8 cellular contexts compared by ENCODE assay signal in genomic region chr2:151591250-151591904, GRCh38.
DNase-seq lines count a peak whose midpoint lies in the region; ATAC-seq and TF ChIP-seq lines count a peak whose summit lies in the region.
"Not testable (repeated sequence)": the region's sequence is repeated elsewhere in the genome, so short reads cannot be mapped to it uniquely, and the experiment has no call there.

No MANE protein-coding gene starts in this region.

- not testable (repeated sequence) for H3K4me2 ChIP-seq in MM.1S (ENCODE audit: low read depth, low read length)

- H3K36me3 Mint-ChIP-seq in glutamatergic neuron (ENCODE audit: unreplicated experiment) = not testable (repeated sequence)

- H3K4me3 ChIP-seq in A673 (ENCODE audit: low read depth, low read length, poor library complexity, severe bottlenecking); MM.1S (ENCODE audit: low read length); astrocyte of the spinal cord (ENCODE audit: low read depth, low read length); mucosa of descending colon; gastrocnemius medialis: not testable (repeated sequence)

- not testable (repeated sequence) for H3K27ac ChIP-seq in A673 (ENCODE audit: low read depth, low read length, poor library complexity, severe bottlenecking); MM.1S (ENCODE audit: low read length)
- peak overlapping the region in 2 of 4 donors; percentile 7 to 52 for H3K27ac ChIP-seq in gastrocnemius medialis

- POLR2A ChIA-PET in A673 (lab: Charles Lee; ENCODE audit: low non-redundant PET) = not testable (repeated sequence)

- not testable (repeated sequence) for H3K4me1 Mint-ChIP-seq in glutamatergic neuron (ENCODE audit: low read depth, unreplicated experiment)

- H3K9me3 ChIP-seq in A673 (ENCODE audit: low read depth, low read length, poor library complexity, severe bottlenecking); MM.1S (replicated peaks; ENCODE audit: insufficient read depth, low read length); mucosa of descending colon; gastrocnemius medialis: not testable (repeated sequence)

- H3K4me3 Mint-ChIP-seq in glutamatergic neuron (ENCODE audit: unreplicated experiment) = not testable (repeated sequence)

- H3K27me3 ChIP-seq in A673 (replicated peaks; ENCODE audit: insufficient read depth, low read depth, low read length, poor library complexity); MM.1S (replicated peaks; ENCODE audit: insufficient read depth, low read length); gastrocnemius medialis: not testable (repeated sequence)

- not testable (repeated sequence) for H3K79me2 ChIP-seq in MM.1S (ENCODE audit: low read length)

- CTCF ChIA-PET in A673 (lab: Charles Lee) = not testable (repeated sequence)

- in situ Hi-C loops in astrocyte of the spinal cord (cut with HindIII; ENCODE audit: low sequenced_read_pairs); gastrocnemius medialis (cut with MboI; ENCODE audit: low sequenced_read_pairs in 4 of 4): not testable (repeated sequence)

- not testable (repeated sequence) for H3K9me3 Mint-ChIP-seq in glutamatergic neuron (ENCODE audit: unreplicated experiment)

- H4K20me1 ChIP-seq in MM.1S (ENCODE audit: insufficient read depth, low read length) = not testable (repeated sequence)

- BruUV-seq in A673 (replicated peaks; lab: Mats Ljungman, UMichigan) = not testable (repeated sequence)

- not testable (repeated sequence) for H2AFZ ChIP-seq in MM.1S (ENCODE audit: low read length)

- not testable (repeated sequence) for DNase-seq in A673 (ENCODE audit: low spot score); MM.1S; astrocyte of the spinal cord (ENCODE audit: low read depth, low spot score); glutamatergic neuron; mucosa of descending colon
- DNase-seq in gastrocnemius medialis = peak in 1 of 2 donors; percentile 80

- H3K9ac ChIP-seq in MM.1S (ENCODE audit: low read length) = not testable (repeated sequence)

- H3K27me3 Mint-ChIP-seq in glutamatergic neuron (ENCODE audit: unreplicated experiment) = not testable (repeated sequence)

- H3K4me1 ChIP-seq in A673 (ENCODE audit: insufficient read depth, low read length, poor library complexity, severe bottlenecking); MM.1S (ENCODE audit: low read length); mucosa of descending colon (ENCODE audit: low read depth); gastrocnemius medialis: not testable (repeated sequence)

- not testable (repeated sequence) for H3F3A ChIP-seq in MM.1S (ENCODE audit: insufficient read depth, low read length)

- intact Hi-C loops in A673 (cut with micrococcal nuclease; ENCODE audit: unreplicated experiment); mucosa of descending colon (cut with DNase I, micrococcal nuclease); gastrocnemius medialis (cut with DNase I; ENCODE audit: low total_unique reads): not testable (repeated sequence)

- not testable (repeated sequence) for TF ChIP-seq POLR2A in gastrocnemius medialis (IDR thresholded peaks at IDR 0.05)

- H3K36me3 ChIP-seq in A673 (ENCODE audit: insufficient read depth, low read length, poor library complexity, severe bottlenecking); MM.1S (replicated peaks; ENCODE audit: insufficient read depth, low read length); mucosa of descending colon (ENCODE audit: low read depth); gastrocnemius medialis: not testable (repeated sequence)

- peak overlapping the region; percentile 15 for H3K27ac Mint-ChIP-seq in glutamatergic neuron (ENCODE audit: unreplicated experiment)

- H3K9me2 ChIP-seq in MM.1S (replicated peaks; ENCODE audit: insufficient read depth, low read length) = not testable (repeated sequence)

- ATAC-seq in GM18868 (IDR thresholded peaks at IDR 0.05; ENCODE audit: unreplicated experiment) (peak; percentile 53), HG02852 (IDR thresholded peaks at IDR 0.05; ENCODE audit: unreplicated experiment) (peak; percentile 50), mucosa of descending colon (peak; percentile 75), gastrocnemius medialis (peak; percentile 59 to 76)

- peak; percentile 32 for TF ChIP-seq CTCF in A673 (conservative IDR thresholded peaks at IDR 0.05; ENCODE audit: low read depth, low read length)
- TF ChIP-seq CTCF in MM.1S (IDR thresholded peaks at IDR 0.05; ENCODE audit: low read length) = peak; percentile 18; the same call in 1 of the 2 replicates
- TF ChIP-seq CTCF in astrocyte of the spinal cord (IDR thresholded peaks at IDR 0.05; ENCODE audit: low read depth, low read length) = peak; percentile 8
- TF ChIP-seq CTCF in glutamatergic neuron (IDR thresholded peaks at IDR 0.05; ENCODE audit: partially characterized antibody, unreplicated experiment) = peak; percentile 69
- not testable (repeated sequence) for TF ChIP-seq CTCF in mucosa of descending colon (IDR thresholded peaks at IDR 0.05)
- peak in 1 of 5 experiments; percentile 15 for TF ChIP-seq CTCF in gastrocnemius medialis (IDR thresholded peaks at IDR 0.05 in 4 of 5, conservative IDR thresholded peaks at IDR 0.05 in 1 of 5)
